ENCODE assay signal across 8 cellular contexts in genomic region chr12:92208613-92209121, GRCh38.
DNase-seq lines count a peak whose midpoint lies in the region; ATAC-seq, FAIRE-seq and TF ChIP-seq lines count a peak whose summit lies in the region.

No MANE protein-coding gene starts in this region.

- no peaks in the 10 kb centered on the region for H3K79me2 ChIP-seq in OCI-LY1 (ENCODE audit: insufficient read depth, low read length)

- H3K9me2 ChIP-seq in OCI-LY1 (ENCODE audit: low read depth, low read length): no peaks in the 10 kb centered on the region

- WGBS in pancreas, 2 donors: 68 to 77% methylated on average over 6 of the region's 6 CpGs

- H3K9me3 ChIP-seq in BLaER1 treated with 17β-estradiol and CSF1 and Interleukin-3, amounts not matched to agents 10 nM and 100 nM (replicated peaks in 1 of 11): peaks cover 3 to 25% (median 23%) of the 10 kb centered on the region in 11 experiments; a peak in 16 of 22 replicates
- no peaks in the 10 kb centered on the region for H3K9me3 ChIP-seq in OCI-LY1 (ENCODE audit: low read length)
- no peaks in the 10 kb centered on the region for H3K9me3 ChIP-seq in pancreas

- peak overlapping the region; percentile 64 to 89 (median 78); a peak in 21 of 22 replicates for H3K27ac ChIP-seq in BLaER1 treated with 17β-estradiol and CSF1 and Interleukin-3, amounts not matched to agents 10 nM and 100 nM
- H3K27ac ChIP-seq in OCI-LY1 (ENCODE audit: low read depth, low read length, poor library complexity, severe bottlenecking) (peak overlapping the region; percentile 80), pancreas (peak overlapping the region in 1 of 4 donors; percentile 28)

- peak overlapping the region; percentile 89 to 94 for H3K27ac Mint-ChIP-seq in effector memory CD8-positive, alpha-beta T cell

- H4K20me1 ChIP-seq in BLaER1 treated with 17β-estradiol and CSF1 and Interleukin-3, amounts not matched to agents 10 nM and 100 nM: no peaks in the 10 kb centered on the region
- no peaks in the 10 kb centered on the region for H4K20me1 ChIP-seq in OCI-LY1 (ENCODE audit: insufficient read depth, low read length)

- FAIRE-seq in pancreas (lab: Jason Lieb, UNC): no peak

- H3K27me3 ChIP-seq in BLaER1 treated with 17β-estradiol and CSF1 and Interleukin-3, amounts not matched to agents 10 nM and 100 nM: no peaks in the 10 kb centered on the region
- H3K27me3 ChIP-seq in OCI-LY1 (ENCODE audit: insufficient read depth, low read length) (no peaks in the 10 kb centered on the region), pancreas (no peaks in the 10 kb centered on the region)

- peak overlapping the region; percentile 26 for H2AFZ ChIP-seq in OCI-LY1 (ENCODE audit: low read length)

- no peak for TF ChIP-seq CTCF in OCI-LY1 (IDR thresholded peaks at IDR 0.05; ENCODE audit: low read length)
- no peak for TF ChIP-seq CTCF in pancreas (IDR thresholded peaks at IDR 0.05)

- DNase-seq in effector memory CD8-positive, alpha-beta T cell: peak; percentile 21 to 28 (median 28)
- no peak for DNase-seq in pancreas
- no peak for DNase-seq in cortex of kidney (lab: John Stamatoyannopoulos, UW)
- no peak for DNase-seq in hypothalamus (lab: John Stamatoyannopoulos, UW)

- H3K36me3 Mint-ChIP-seq in effector memory CD8-positive, alpha-beta T cell (ENCODE audit: insufficient read depth): peaks cover 3% of the 10 kb centered on the region

- ATAC-seq in GM18858 (IDR thresholded peaks at IDR 0.05; ENCODE audit: unreplicated experiment) (peak; percentile 68), HG03060 (IDR thresholded peaks at IDR 0.05; ENCODE audit: low read depth, unreplicated experiment) (peak; percentile 60), pancreas (peak in 3 of 4 donors; percentile 36 to 82 (median 79))
- peak; percentile 84 for ATAC-seq in effector memory CD8-positive, alpha-beta T cell (replicated peaks)

- H3F3A ChIP-seq in OCI-LY1 (ENCODE audit: insufficient read depth, low read length): no peaks in the 10 kb centered on the region

- peak overlapping the region in 10 of 11 experiments; percentile 16 to 72 (median 64); a peak in 20 of 22 replicates for H3K9ac ChIP-seq in BLaER1 treated with 17β-estradiol and CSF1 and Interleukin-3, amounts not matched to agents 10 nM and 100 nM
- H3K9ac ChIP-seq in OCI-LY1 (ENCODE audit: low read length): peak overlapping the region; percentile 55

- H3K9me3 Mint-ChIP-seq in effector memory CD8-positive, alpha-beta T cell: no peaks in the 10 kb centered on the region

- peak overlapping the region; percentile 61 to 87 (median 78) for H3K4me2 ChIP-seq in BLaER1 treated with 17β-estradiol and CSF1 and Interleukin-3, amounts not matched to agents 10 nM and 100 nM
- peak overlapping the region; percentile 75 for H3K4me2 ChIP-seq in OCI-LY1 (ENCODE audit: low read length)

- H3K4me1 Mint-ChIP-seq in effector memory CD8-positive, alpha-beta T cell (ENCODE audit: low read depth in 2 of 2): peaks cover 17 to 20% of the 10 kb centered on the region in 2 donors

- H3K4me3 Mint-ChIP-seq in effector memory CD8-positive, alpha-beta T cell: peak overlapping the region; percentile 75 to 84

- H3K4me3 ChIP-seq in BLaER1 treated with 17β-estradiol and CSF1 and Interleukin-3, amounts not matched to agents 10 nM and 100 nM: peak overlapping the region in 4 of 10 experiments; percentile 1 to 38 (median 23); a peak in 6 of 20 replicates
- H3K4me3 ChIP-seq in OCI-LY1 (ENCODE audit: low read depth, low read length, poor library complexity, severe bottlenecking) (peak overlapping the region; percentile 50), pancreas (no peak overlapping the region)

- intact Hi-C loops in pancreas (cut with DNase I): no loop called here

- H3K36me3 ChIP-seq in BLaER1 treated with 17β-estradiol and CSF1 and Interleukin-3, amounts not matched to agents 10 nM and 100 nM: no peaks in the 10 kb centered on the region; a peak in 1 of 22 replicates
- H3K36me3 ChIP-seq in OCI-LY1 (ENCODE audit: insufficient read depth, low read length) (no peaks in the 10 kb centered on the region), pancreas (no peaks in the 10 kb centered on the region)

- no peaks in the 10 kb centered on the region for H3K27me3 Mint-ChIP-seq in effector memory CD8-positive, alpha-beta T cell

- peaks cover 28 to 53% (median 31%) of the 10 kb centered on the region in 10 experiments for H3K4me1 ChIP-seq in BLaER1 treated with 17β-estradiol and CSF1 and Interleukin-3, amounts not matched to agents 10 nM and 100 nM
- peaks cover 19% of the 10 kb centered on the region for H3K4me1 ChIP-seq in OCI-LY1 (ENCODE audit: insufficient read depth, low read length, severe bottlenecking)
- no peaks in the 10 kb centered on the region for H3K4me1 ChIP-seq in pancreas

Comparison
In these comparisons a context has a peak if more than half of its experiments do, and no peak if none do; other contexts are left out.
1. DNase-seq: peak in effector memory CD8-positive, alpha-beta T cell (3 of 3); none in pancreas (0 of 6), cortex of kidney (single experiment) and hypothalamus (0 of 51).
2. Peak in every context shown above with its lines, with median percentiles within 50 percentile points of each other: ATAC-seq.